ENCODE assay signal across 11 cellular contexts in genomic region chr7:102466097-102466496, GRCh38. TPM values are rescaled to one million over a fixed set of nuclear protein-coding genes. Genes with fewer than 3 reads are reported as not detected.
DNase-seq lines count a peak whose midpoint lies in the region; ATAC-seq and TF ChIP-seq lines count a peak whose summit lies in the region.
"Had no signal": no experiment of that assay in that cellular context is flagged by ENCODE, and none has a peak within 500 bp of the region (broad histone marks: within the 10 kb centered on the region; RNA-seq: fewer than 3 reads in every experiment).

No MANE protein-coding gene starts in this region.

- H3F3A ChIP-seq in smooth muscle cell (ENCODE audit: low read depth) = no peaks in the 10 kb centered on the region

- no peaks in the 10 kb centered on the region for H3K9me3 ChIP-seq in fibroblast of lung (ENCODE audit: control insufficient read depth, insufficient read depth, low read depth, low read length)
- H3K9me3 ChIP-seq in smooth muscle cell (replicated peaks; ENCODE audit: low read depth) = no peaks in the 10 kb centered on the region
- H3K9me3 ChIP-seq: body of pancreas, thyroid gland had no signal

- no peak overlapping the region for H3K9ac ChIP-seq in fibroblast of lung (ENCODE audit: insufficient read depth, low read length)
- H3K9ac ChIP-seq in smooth muscle cell (ENCODE audit: low read depth) = no peak overlapping the region

- no peak for DNase-seq in activated CD4-positive, alpha-beta T cell treated with anti-CD3 and anti-CD28 coated beads, Interleukin-2, amount 10 ng/mL, durations not matched to agents 24 days and 14 days
- DNase-seq in activated CD4-positive, alpha-beta T cell treated with anti-CD3 and anti-CD28 coated beads, Interleukin-2, amount 50 U/mL, for 48 hours = no peak
- DNase-seq in T-cell (no peak), fibroblast of lung (ENCODE audit: low read depth in 2 of 2) (no peak), smooth muscle cell (lab: John Stamatoyannopoulos, UW; ENCODE audit: unreplicated experiment) (no peak), NAMALWA (ENCODE audit: low spot score) (no peak)
- DNase-seq: NCI-H1436 treated with DMSO at 0.1 percent for 48 hours had no signal

- WGBS in smooth muscle cell (ENCODE audit: low lambda C conversion rate) = 97% methylated on average over 7 of the region's 7 CpGs

- no peaks in the 10 kb centered on the region for H3K9me3 Mint-ChIP-seq in activated CD4-positive, alpha-beta T cell treated with anti-CD3 and anti-CD28 coated beads, Interleukin-2, amount 10 ng/mL, durations not matched to agents 24 days and 14 days
- H3K9me3 Mint-ChIP-seq in T-cell = no peaks in the 10 kb centered on the region

- H3K36me3 Mint-ChIP-seq in activated CD4-positive, alpha-beta T cell treated with anti-CD3 and anti-CD28 coated beads, Interleukin-2, amount 10 ng/mL, durations not matched to agents 24 days and 14 days (ENCODE audit: low read depth) = peaks cover 6% of the 10 kb centered on the region
- no peaks in the 10 kb centered on the region for H3K36me3 Mint-ChIP-seq in T-cell

- H3K27me3 ChIP-seq in fibroblast of lung (ENCODE audit: control insufficient read depth, insufficient read depth, low read length) (no peaks in the 10 kb centered on the region), smooth muscle cell (ENCODE audit: low read depth) (no peaks in the 10 kb centered on the region)
- H3K27me3 ChIP-seq: body of pancreas, thyroid gland had no signal

- no peak for ATAC-seq in T-cell (replicated peaks in 1 of 4)
- no peak for ATAC-seq in GM19035 (IDR thresholded peaks at IDR 0.05; ENCODE audit: unreplicated experiment)
- ATAC-seq in GM21528 (IDR thresholded peaks at IDR 0.05; ENCODE audit: low FRiP score, unreplicated experiment) = no peak
- ATAC-seq: body of pancreas had no signal

- peak overlapping the region; percentile 17 for H3K27ac Mint-ChIP-seq in activated CD4-positive, alpha-beta T cell treated with anti-CD3 and anti-CD28 coated beads, Interleukin-2, amount 10 ng/mL, durations not matched to agents 24 days and 14 days
- no peak overlapping the region for H3K27ac Mint-ChIP-seq in T-cell

- H3K79me2 ChIP-seq in fibroblast of lung (ENCODE audit: control insufficient read depth, insufficient read depth, low read length) = peaks cover 17% of the 10 kb centered on the region
- peaks cover 27% of the 10 kb centered on the region for H3K79me2 ChIP-seq in smooth muscle cell (ENCODE audit: low read depth)

- H3K4me3 ChIP-seq in fibroblast of lung (replicated peaks in 1 of 4; ENCODE audit: control extremely low read depth in 1 of 4, insufficient read depth in 1 of 4, low read depth in 3 of 4, low read length in 4 of 4) = peak overlapping the region in 3 of 4 experiments; percentile 74 to 87 (median 86)
- no peak overlapping the region for H3K4me3 ChIP-seq in smooth muscle cell

- H3K36me3 ChIP-seq in fibroblast of lung (ENCODE audit: control insufficient read depth, insufficient read depth, low read length) = peaks cover 6% of the 10 kb centered on the region
- no peaks in the 10 kb centered on the region for H3K36me3 ChIP-seq in smooth muscle cell (ENCODE audit: low read depth)
- H3K36me3 ChIP-seq: thyroid gland had no signal

- peak overlapping the region; percentile 8 for H3K27ac ChIP-seq in fibroblast of lung (ENCODE audit: insufficient read depth, low read length)
- H3K27ac ChIP-seq in smooth muscle cell (ENCODE audit: low read depth) = no peak overlapping the region
- H3K27ac ChIP-seq: body of pancreas, thyroid gland had no signal

- H2AFZ ChIP-seq in fibroblast of lung (ENCODE audit: low read length) = no peak overlapping the region
- H2AFZ ChIP-seq in smooth muscle cell (ENCODE audit: low read depth) = no peak overlapping the region

- H4K20me1 ChIP-seq in fibroblast of lung (ENCODE audit: control insufficient read depth, extremely low read depth, insufficient read depth, low read length) = no peaks in the 10 kb centered on the region
- H4K20me1 ChIP-seq in smooth muscle cell (ENCODE audit: low read depth) = no peaks in the 10 kb centered on the region

- H3K4me2 ChIP-seq in fibroblast of lung (ENCODE audit: extremely low read depth, insufficient read depth, low read length) = peak overlapping the region; percentile 61
- peak overlapping the region; percentile 99 for H3K4me2 ChIP-seq in smooth muscle cell

- CTCF ChIA-PET in T-cell (lab: Charles Lee) = interaction anchor here (0.6 to 1.6 kb wide), 5 partner anchors 48 to 62 kb away, joined by 3 to 6 read pairs (median 3); no protein-coding TSS in a partner anchor

- H3K4me1 Mint-ChIP-seq in activated CD4-positive, alpha-beta T cell treated with anti-CD3 and anti-CD28 coated beads, Interleukin-2, amount 10 ng/mL, durations not matched to agents 24 days and 14 days = peaks cover 24% of the 10 kb centered on the region
- H3K4me1 Mint-ChIP-seq in T-cell = peaks cover 29 to 37% (median 36%) of the 10 kb centered on the region in 3 donors

- H3K4me3 Mint-ChIP-seq in activated CD4-positive, alpha-beta T cell treated with anti-CD3 and anti-CD28 coated beads, Interleukin-2, amount 10 ng/mL, durations not matched to agents 24 days and 14 days = peak overlapping the region; percentile 95
- H3K4me3 Mint-ChIP-seq in T-cell = peak overlapping the region; percentile 89 to 90 (median 89)

- TF ChIP-seq CTCF in fibroblast of lung (conservative IDR thresholded peaks at IDR 0.05 in 1 of 2, IDR thresholded peaks at IDR 0.05 in 1 of 2; ENCODE audit: low read depth in 1 of 2, low read length in 2 of 2) (no peak), smooth muscle cell (IDR thresholded peaks at IDR 0.05; ENCODE audit: borderline replicate concordance, insufficient read depth, poor library complexity, severe bottlenecking) (no peak)

- H3K27me3 Mint-ChIP-seq in activated CD4-positive, alpha-beta T cell treated with anti-CD3 and anti-CD28 coated beads, Interleukin-2, amount 10 ng/mL, durations not matched to agents 24 days and 14 days = no peaks in the 10 kb centered on the region
- no peaks in the 10 kb centered on the region for H3K27me3 Mint-ChIP-seq in T-cell

- intact Hi-C loops in activated CD4-positive, alpha-beta T cell treated with anti-CD3 and anti-CD28 coated beads, Interleukin-2, amount 10 ng/mL, durations not matched to agents 24 days and 14 days (cut with micrococcal nuclease) = loop anchor here (10.0 kb wide), 1 partner anchor 181 kb away; the partner anchor contains the start of gene SH2B2

- H3K4me1 ChIP-seq in fibroblast of lung (ENCODE audit: control insufficient read depth, extremely low read depth, insufficient read depth, low read length) (peaks cover 9% of the 10 kb centered on the region), smooth muscle cell (ENCODE audit: low read depth) (peaks cover 6% of the 10 kb centered on the region)

- POLR2A ChIA-PET in T-cell (lab: Charles Lee) = interaction anchor here in 1 of 2 donors (0.6 kb wide), 2 partner anchors 56 to 1755 kb away, joined by 4 to 6 read pairs; no protein-coding TSS in a partner anchor

RNA-seq across cellular contexts. Expression of gene LRWD1, which starts 1.3 kb away (rescaled TPM):
- 30.5 and 32.4 TPM in 2 replicates for total RNA-seq in activated CD4-positive, alpha-beta T cell treated with anti-CD3 and anti-CD28 coated beads, Interleukin-2, amount 10 ng/mL, durations not matched to agents 24 days and 14 days
- total RNA-seq in T-cell (10 to 100 TPM; 14.0 to 29.0 (median 23.9) TPM), fibroblast of lung (14.5 and 18.7 TPM in 2 replicates), smooth muscle cell (10.0 and 13.1 TPM in 2 replicates)
- polyA plus RNA-seq in fibroblast of lung (7.4 and 12.1 TPM in 2 replicates), smooth muscle cell (21.2 and 23.5 TPM in 2 replicates)
- 10.0 and 16.9 TPM in 2 replicates for polyA plus RNA-seq in fibroblast of lung (2012)
- polyA minus RNA-seq in fibroblast of lung (ENCODE audit: low replicate concordance) = 12.9 and 18.0 TPM in 2 replicates

RNA-seq across cellular contexts. Expression of gene ALKBH4, which starts 1.4 kb away (rescaled TPM):
- 9.9 and 10.9 TPM in 2 replicates for total RNA-seq in activated CD4-positive, alpha-beta T cell treated with anti-CD3 and anti-CD28 coated beads, Interleukin-2, amount 10 ng/mL, durations not matched to agents 24 days and 14 days
- total RNA-seq in T-cell (10 to 100 TPM in 3 of 5 donors, 1 to 10 TPM in 2; 5.6 to 13.5 (median 12.2) TPM), fibroblast of lung (11.6 and 13.2 TPM in 2 replicates), smooth muscle cell (7.0 and 17.7 TPM in 2 replicates)
- polyA plus RNA-seq in fibroblast of lung (3.7 and 4.3 TPM in 2 replicates), smooth muscle cell (15.7 and 16.0 TPM in 2 replicates)
- 6.8 and 9.4 TPM in 2 replicates for polyA plus RNA-seq in fibroblast of lung (2012)
- 3.7 and 9.0 TPM in 2 replicates for polyA minus RNA-seq in fibroblast of lung (ENCODE audit: low replicate concordance)

RNA-seq across cellular contexts. Expression of gene POLR2J, which starts 12.6 kb away (rescaled TPM):
- 46.8 and 50.8 TPM in 2 replicates for total RNA-seq in activated CD4-positive, alpha-beta T cell treated with anti-CD3 and anti-CD28 coated beads, Interleukin-2, amount 10 ng/mL, durations not matched to agents 24 days and 14 days
- 10 to 100 TPM; 35.2 to 53.7 (median 42.3) TPM for total RNA-seq in T-cell
- total RNA-seq in fibroblast of lung = 27.0 and 37.2 TPM in 2 replicates
- polyA plus RNA-seq in fibroblast of lung = 55.3 and 91.2 TPM in 2 replicates
- 67.2 and 94.6 TPM in 2 replicates for polyA plus RNA-seq in fibroblast of lung (2012)
- 8.0 and 13.8 TPM in 2 replicates for polyA minus RNA-seq in fibroblast of lung (ENCODE audit: low replicate concordance)
- total RNA-seq in smooth muscle cell = 12.7 and 13.1 TPM in 2 replicates
- 92.2 and 94.4 TPM in 2 replicates for polyA plus RNA-seq in smooth muscle cell

RNA-seq across cellular contexts. Expression of gene ORAI2, which starts 32.7 kb away (rescaled TPM):
- total RNA-seq in activated CD4-positive, alpha-beta T cell treated with anti-CD3 and anti-CD28 coated beads, Interleukin-2, amount 10 ng/mL, durations not matched to agents 24 days and 14 days = 45.8 and 49.8 TPM in 2 replicates
- total RNA-seq in T-cell (10 to 100 TPM; 23.0 to 47.5 (median 37.8) TPM), fibroblast of lung (14.9 and 26.6 TPM in 2 replicates), smooth muscle cell (43.0 and 47.1 TPM in 2 replicates)
- polyA plus RNA-seq in fibroblast of lung (20.3 and 22.1 TPM in 2 replicates), smooth muscle cell (66.1 and 69.8 TPM in 2 replicates)
- 40.1 and 40.2 TPM in 2 replicates for polyA plus RNA-seq in fibroblast of lung (2012)
- polyA minus RNA-seq in fibroblast of lung (ENCODE audit: low replicate concordance) = 62.5 and 69.8 TPM in 2 replicates

RNA-seq across cellular contexts. Expression of gene RASA4B, which starts 51.5 kb away (rescaled TPM):
- total RNA-seq in activated CD4-positive, alpha-beta T cell treated with anti-CD3 and anti-CD28 coated beads, Interleukin-2, amount 10 ng/mL, durations not matched to agents 24 days and 14 days = 27.1 and 28.6 TPM in 2 replicates
- total RNA-seq in T-cell (10 to 100 TPM; 18.3 to 57.0 (median 43.0) TPM), fibroblast of lung (1.5 and 2.1 TPM in 2 replicates), smooth muscle cell (2.1 and 4.2 TPM in 2 replicates)
- polyA plus RNA-seq in fibroblast of lung (0.68 and 1.4 TPM in 2 replicates), smooth muscle cell (3.5 and 4.6 TPM in 2 replicates)
- polyA plus RNA-seq in fibroblast of lung (2012) = 2.5 and 4.8 TPM in 2 replicates
- 3.6 TPM in 1 of 2 replicates, not detected in the other for polyA minus RNA-seq in fibroblast of lung (ENCODE audit: low replicate concordance)
